Comparison of ENCODE assay signal across 8 cellular contexts in genomic region chr10:103451871-103452713, GRCh38. TPM values are rescaled to one million over a fixed set of nuclear protein-coding genes. Genes with fewer than 3 reads are reported as not detected.
A peak's percentile ranks its signal among the peaks of the same experiment; 100 is the strongest.
DNase-seq lines count a peak whose midpoint lies in the region; ATAC-seq and TF ChIP-seq lines count a peak whose summit lies in the region.

TSS of gene CALHM2 (minus strand) at chr10:103452370. CDS start at chr10:103449941, 2,429 bp downstream.

- no peaks in the 10 kb centered on the region for H3K9me3 ChIP-seq in DOHH2 (ENCODE audit: control insufficient read depth, insufficient read depth, low read length)
- no peaks in the 10 kb centered on the region for H3K9me3 ChIP-seq in colonic mucosa
- no peaks in the 10 kb centered on the region for H3K9me3 ChIP-seq in liver (ENCODE audit: control insufficient read depth in 4 of 4, low read length in 3 of 4)

- DNase-seq in NCI-H146 (lab: John Stamatoyannopoulos, UW) (peak; percentile 68), colonic mucosa (peak; percentile 68), NCI-H1048 (lab: John Stamatoyannopoulos, UW) (no peak)
- DNase-seq in activated CD4-positive, alpha-beta T cell treated with anti-CD3 and anti-CD28 coated beads for 4 hours: peak; percentile 50 to 53
- peak; percentile 43 to 62 for DNase-seq in stimulated activated CD4-positive, alpha-beta T cell treated with anti-CD3 and anti-CD28 coated beads, Interleukin-4, amount 100 ng/mL, for 4 hours

- H3K36me3 ChIP-seq in DOHH2 (ENCODE audit: control insufficient read depth, low read length): peaks cover 26% of the 10 kb centered on the region
- no peaks in the 10 kb centered on the region for H3K36me3 ChIP-seq in colonic mucosa
- peaks cover 0 to 7% (median 2%) of the 10 kb centered on the region in 4 donors for H3K36me3 ChIP-seq in liver (ENCODE audit: control insufficient read depth in 4 of 4, insufficient read depth in 3 of 4, low read depth in 1 of 4, low read length in 3 of 4)

- H3K4me3 ChIP-seq in DOHH2 (ENCODE audit: low read length) (peak within 1 kb of the TSS; percentile 23; the same call in 1 of the 2 replicates), colonic mucosa (peak within 1 kb of the TSS; percentile 61), liver (ENCODE audit: low read depth in 1 of 3, low read length in 3 of 3) (peak within 1 kb of the TSS; percentile 25 to 58 (median 42))

- intact Hi-C loops in colonic mucosa (cut with DNase I): no loop called here

- H3K4me1 ChIP-seq in DOHH2 (ENCODE audit: control insufficient read depth, low read length) (peaks cover 12% of the 10 kb centered on the region; the same call in 1 of the 2 replicates), colonic mucosa (peaks cover 9% of the 10 kb centered on the region), liver (ENCODE audit: control insufficient read depth in 4 of 4, insufficient read depth in 4 of 4, low read length in 3 of 4) (peaks cover 0 to 5% (median 2%) of the 10 kb centered on the region in 4 donors)

- H3K27ac ChIP-seq in DOHH2 (ENCODE audit: low read depth, low read length) (no peak within 1 kb of the TSS), colonic mucosa (peak within 1 kb of the TSS; percentile 78), liver (ENCODE audit: low read depth in 1 of 2, low read length in 2 of 2) (peak within 1 kb of the TSS; percentile 72 to 80)

- WGBS in liver: 8% methylated on average over 43 of the region's 43 CpGs

- no peaks in the 10 kb centered on the region for H3K79me2 ChIP-seq in DOHH2 (ENCODE audit: control insufficient read depth, low read length)

- ATAC-seq in GM21737 (IDR thresholded peaks at IDR 0.05; ENCODE audit: unreplicated experiment): peak; percentile 50

- peak within 1 kb of the TSS; percentile 44 for H3K4me2 ChIP-seq in DOHH2 (ENCODE audit: low read length)

- peak within 1 kb of the TSS; percentile 85 to 86 for H3K9ac ChIP-seq in colonic mucosa (ENCODE audit: low read depth in 2 of 2, low read length in 2 of 2)
- H3K9ac ChIP-seq in liver (ENCODE audit: low read depth in 1 of 2, low read length in 2 of 2): peak within 1 kb of the TSS; percentile 36 to 48

- no peaks in the 10 kb centered on the region for H3K9me2 ChIP-seq in DOHH2 (replicated peaks; ENCODE audit: control insufficient read depth, low read length)

- peaks cover 6% of the 10 kb centered on the region; the same call in 1 of the 2 replicates for H3F3A ChIP-seq in DOHH2 (ENCODE audit: control insufficient read depth, insufficient read depth)

- TF ChIP-seq RAD21 in liver (IDR thresholded peaks at IDR 0.05): no peak

- no peaks in the 10 kb centered on the region for H3K27me3 ChIP-seq in DOHH2 (ENCODE audit: control insufficient read depth, low read length)
- no peaks in the 10 kb centered on the region for H3K27me3 ChIP-seq in colonic mucosa
- H3K27me3 ChIP-seq in liver (ENCODE audit: control insufficient read depth in 4 of 4, insufficient read depth in 4 of 4, low read length in 3 of 4): no peaks in the 10 kb centered on the region

- H4K20me1 ChIP-seq in DOHH2 (ENCODE audit: control insufficient read depth, insufficient read depth, low read depth, low read length): no peaks in the 10 kb centered on the region

- TF ChIP-seq CTCF in DOHH2 (IDR thresholded peaks at IDR 0.05; ENCODE audit: low read depth, low read length, poor library complexity, severe bottlenecking): no peak
- TF ChIP-seq CTCF in colonic mucosa (IDR thresholded peaks at IDR 0.05): no peak
- no peak for TF ChIP-seq CTCF in liver (IDR thresholded peaks at IDR 0.05; ENCODE audit: low read depth, low read length, missing input control)

TF ChIP-seq in liver, 16 proteins besides CTCF, POLR2A, EP300 and RAD21:
- TF ChIP-seq HNF4A (conservative IDR thresholded peaks at IDR 0.05): no peak
- no peak for TF ChIP-seq GABPA (IDR thresholded peaks at IDR 0.05 in 1 of 2, conservative IDR thresholded peaks at IDR 0.05 in 1 of 2)
- TF ChIP-seq ZBTB33 (IDR thresholded peaks at IDR 0.05): no peak
- TF ChIP-seq REST (IDR thresholded peaks at IDR 0.05): no peak
- no peak for TF ChIP-seq TAF1 (conservative IDR thresholded peaks at IDR 0.05)
- TF ChIP-seq YY1 (IDR thresholded peaks at IDR 0.05): no peak
- no peak for TF ChIP-seq FOXA2 (IDR thresholded peaks at IDR 0.05)
- TF ChIP-seq NR2F2 (IDR thresholded peaks at IDR 0.05): no peak
- TF ChIP-seq RXRA (IDR thresholded peaks at IDR 0.05): no peak
- no peak for TF ChIP-seq ATF3 (IDR thresholded peaks at IDR 0.05)
- TF ChIP-seq JUND (IDR thresholded peaks at IDR 0.05): no peak
- no peak for TF ChIP-seq EGR1 (IDR thresholded peaks at IDR 0.05; ENCODE audit: low read depth in 2 of 2)
- no peak for TF ChIP-seq HNF4G (IDR thresholded peaks at IDR 0.05)
- TF ChIP-seq SP1 (IDR thresholded peaks at IDR 0.05): no peak
- no peak for TF ChIP-seq MAX (IDR thresholded peaks at IDR 0.05)
- TF ChIP-seq FOXA1 (IDR thresholded peaks at IDR 0.05): no peak

RNA-seq across cellular contexts. Expression of gene CALHM2, which starts in this region (rescaled TPM):
- 1 to 10 TPM; 3.5 to 8.0 TPM for total RNA-seq in colonic mucosa
- total RNA-seq in liver: 1 to 10 TPM; 1.6 to 3.7 TPM
- 1 to 10 TPM; 2.7 to 5.0 TPM for polyA plus RNA-seq in liver
